In the genomic region with DNA sequence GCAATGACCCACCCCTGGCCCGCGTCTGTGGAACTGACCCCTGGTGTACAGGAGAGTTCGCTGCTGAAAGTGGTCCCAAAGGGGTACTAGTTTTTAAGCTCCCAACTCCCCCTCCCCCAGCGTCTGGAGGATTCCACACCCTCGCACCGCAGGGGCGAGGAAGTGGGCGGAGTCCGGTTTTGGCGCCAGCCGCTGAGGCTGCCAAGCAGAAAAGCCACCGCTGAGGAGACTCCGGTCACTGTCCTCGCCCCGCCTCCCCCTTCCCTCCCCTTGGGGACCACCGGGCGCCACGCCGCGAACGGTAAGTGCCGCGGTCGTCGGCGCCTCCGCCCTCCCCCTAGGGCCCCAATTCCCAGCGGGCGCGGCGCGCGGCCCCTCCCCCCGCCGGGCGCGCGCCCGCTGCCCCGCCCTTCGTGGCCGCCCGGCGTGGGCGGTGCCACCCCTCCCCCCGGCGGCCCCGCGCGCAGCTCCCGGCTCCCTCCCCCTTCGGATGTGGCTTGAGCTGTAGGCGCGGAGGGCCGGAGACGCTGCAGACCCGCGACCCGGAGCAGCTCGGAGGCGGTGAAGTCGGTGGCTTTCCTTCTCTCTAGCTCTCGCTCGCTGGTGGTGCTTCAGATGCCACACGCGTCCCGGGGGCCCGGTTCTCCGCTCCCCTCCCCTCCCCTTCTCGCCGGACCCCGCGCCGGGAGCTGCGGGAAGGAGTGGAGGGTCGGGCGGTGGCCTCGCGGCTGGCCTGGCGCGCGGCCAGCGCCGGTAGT, we compare ENCODE assay signal across 8 cellular contexts. TPM values are rescaled to one million over a fixed set of nuclear protein-coding genes. Genes with fewer than 3 reads are reported as not detected.
A peak's percentile ranks its signal among the peaks of the same experiment; 100 is the strongest.
DNase-seq lines count a peak whose midpoint lies in the region; ATAC-seq lines count a peak whose summit lies in the region.

A gene (plus strand): TSS at position 485 of the 758 bp plus-strand sequence. CDS start 1,254 bp downstream, outside the sequence.

- peaks cover 44% of the 10 kb centered on the region for H3K4me1 Mint-ChIP-seq in activated CD4-positive, alpha-beta T cell treated with anti-CD3 and anti-CD28 coated beads, Interleukin-2, amount 10 ng/mL, durations not matched to agents 7 days and 5 days

- H3K4me3 ChIP-seq in BLaER1, result peak within 1 kb of the TSS; percentile 90

- peaks cover 33% of the 10 kb centered on the region for H3K4me1 ChIP-seq in BLaER1

- POLR2A ChIA-PET in activated CD4-positive, alpha-beta T cell treated with anti-CD3 and anti-CD28 coated beads, Interleukin-2, amount 10 ng/mL, durations not matched to agents 7 days and 5 days (lab: Charles Lee), result interaction anchor here (0.6 to 2.1 kb wide), 4 partner anchors 13 to 93 kb away, joined by 3 to 7 read pairs (median 5); no protein-coding TSS in a partner anchor

- peaks cover 77% of the 10 kb centered on the region for H4K20me1 ChIP-seq in BLaER1

- no peaks in the 10 kb centered on the region for H3K9me3 ChIP-seq in BLaER1

- no peaks in the 10 kb centered on the region for H3K27me3 ChIP-seq in BLaER1

- H3K9me3 Mint-ChIP-seq in activated CD4-positive, alpha-beta T cell treated with anti-CD3 and anti-CD28 coated beads, Interleukin-2, amount 10 ng/mL, durations not matched to agents 7 days and 5 days, result no peaks in the 10 kb centered on the region

- H3K4me2 ChIP-seq in BLaER1, result peak within 1 kb of the TSS; percentile 89

- H3K36me3 Mint-ChIP-seq in activated CD4-positive, alpha-beta T cell treated with anti-CD3 and anti-CD28 coated beads, Interleukin-2, amount 10 ng/mL, durations not matched to agents 7 days and 5 days (ENCODE audit: low read depth), result peaks cover 75% of the 10 kb centered on the region

- H3K36me3 ChIP-seq in BLaER1, result peaks cover 37% of the 10 kb centered on the region

- CTCF ChIA-PET in activated CD4-positive, alpha-beta T cell treated with anti-CD3 and anti-CD28 coated beads, Interleukin-2, amount 10 ng/mL, durations not matched to agents 7 days and 5 days (lab: Charles Lee), result interaction anchor here (0.6 to 1.5 kb wide), 2 partner anchors 10 to 40 kb away, joined by 3 to 4 read pairs; no protein-coding TSS in a partner anchor

- peak; percentile 38 for ATAC-seq in GM19328 (IDR thresholded peaks at IDR 0.05; ENCODE audit: unreplicated experiment)
- ATAC-seq in HG03460 (IDR thresholded peaks at IDR 0.05; ENCODE audit: unreplicated experiment), result peak; percentile 41
- peak; percentile 71 for ATAC-seq in left lobe of liver

- peak within 1 kb of the TSS; percentile 100 for H3K9ac ChIP-seq in BLaER1

- H3K27ac ChIP-seq in BLaER1, result peak within 1 kb of the TSS; percentile 100

- H3K27ac Mint-ChIP-seq in activated CD4-positive, alpha-beta T cell treated with anti-CD3 and anti-CD28 coated beads, Interleukin-2, amount 10 ng/mL, durations not matched to agents 7 days and 5 days, result peak within 1 kb of the TSS; percentile 100

- DNase-seq in NCI-H69 (lab: John Stamatoyannopoulos, UW) (peak; percentile 99), dedifferentiated amniotic fluid mesenchymal stem cell (ENCODE audit: extremely low spot score) (peak; percentile 48), left lobe of liver (ENCODE audit: low spot score) (peak; percentile 91)
- peak; percentile 93 for DNase-seq in activated CD4-positive, alpha-beta T cell treated with anti-CD3 and anti-CD28 coated beads, Interleukin-2, amount 10 ng/mL, durations not matched to agents 7 days and 5 days
- DNase-seq in stimulated activated CD4-positive, alpha-beta T cell treated with anti-CD3 and anti-CD28 coated beads, Interleukin-2, amount 100 ng/mL, for 4 hours (ENCODE audit: low read depth), result peak; percentile 70

- no peaks in the 10 kb centered on the region for H3K27me3 Mint-ChIP-seq in activated CD4-positive, alpha-beta T cell treated with anti-CD3 and anti-CD28 coated beads, Interleukin-2, amount 10 ng/mL, durations not matched to agents 7 days and 5 days

- peak within 1 kb of the TSS; percentile 97 for H3K4me3 Mint-ChIP-seq in activated CD4-positive, alpha-beta T cell treated with anti-CD3 and anti-CD28 coated beads, Interleukin-2, amount 10 ng/mL, durations not matched to agents 7 days and 5 days

RNA-seq across cellular contexts. Expression of the gene that starts here (rescaled TPM):
- total RNA-seq in activated CD4-positive, alpha-beta T cell treated with anti-CD3 and anti-CD28 coated beads, Interleukin-2, amount 10 ng/mL, durations not matched to agents 7 days and 5 days, result 100 to 1,000 TPM; 217 to 235 TPM
- total RNA-seq in left lobe of liver, result 24.7 TPM

Comparison
In these comparisons a context has a peak if more than half of its experiments do, and no peak if none do; other contexts are left out.
1. Peak in every context shown above with its lines: DNase-seq, ATAC-seq, H3K4me3 ChIP-seq and H3K27ac ChIP-seq.
2. DNase-seq: peak in every context shown above with its lines; median percentile 99 in NCI-H69; 93 in activated CD4-positive, alpha-beta T cell treated with anti-CD3 and anti-CD28 coated beads, Interleukin-2, amount 10 ng/mL, durations not matched to agents 7 days and 5 days; 91 in left lobe of liver; 70 in stimulated activated CD4-positive, alpha-beta T cell treated with anti-CD3 and anti-CD28 coated beads, Interleukin-2, amount 100 ng/mL, for 4 hours; 48 in dedifferentiated amniotic fluid mesenchymal stem cell.